Comparison of ENCODE assay signal across 9 cellular contexts in genomic region chr7:134932707-134933370, GRCh38. TPM values are rescaled to one million over a fixed set of nuclear protein-coding genes. Genes with fewer than 3 reads are reported as not detected.
A peak's percentile ranks its signal among the peaks of the same experiment; 100 is the strongest.
DNase-seq lines count a peak whose midpoint lies in the region; ATAC-seq, FAIRE-seq and TF ChIP-seq lines count a peak whose summit lies in the region.
"Had no signal": no experiment of that assay in that cellular context is flagged by ENCODE, and none has a peak within 500 bp of the region (broad histone marks: within the 10 kb centered on the region; RNA-seq: fewer than 3 reads in every experiment).

No MANE protein-coding gene starts in this region.

- no peak for TF ChIP-seq CTCF in breast epithelium (IDR thresholded peaks at IDR 0.05)

- peak; percentile 75 for ATAC-seq in HG02798 (IDR thresholded peaks at IDR 0.05; ENCODE audit: poor library complexity, unreplicated experiment)

- peak overlapping the region; percentile 67 to 82 for H3K27ac ChIP-seq in breast epithelium

- H3K4me1 ChIP-seq in breast epithelium: no peaks in the 10 kb centered on the region

- peak overlapping the region in 2 of 3 donors; percentile 2 to 29 for H3K4me3 ChIP-seq in breast epithelium

- TF ChIP-seq POLR2A in breast epithelium (IDR thresholded peaks at IDR 0.05): no peak

- H3K36me3 ChIP-seq in breast epithelium: no peaks in the 10 kb centered on the region

- peak; percentile 79 for FAIRE-seq in GM18507 (lab: Jason Lieb, UNC)
- FAIRE-seq in frontal cortex (lab: Jason Lieb, UNC): no peak
- FAIRE-seq: TTC549 had no signal

- intact Hi-C loops in breast epithelium (cut with DNase I; ENCODE audit: low total_unique reads) (no loop called here), posterior vena cava (cut with DNase I) (loop anchor here in 1 of 2 donors (10.0 kb wide), 1 partner anchor 148 kb away; no protein-coding TSS in a partner anchor)

- no peaks in the 10 kb centered on the region for H3K27me3 ChIP-seq in breast epithelium

- DNase-seq in GM18507 (ENCODE audit: extremely low spot score, insufficient read length, low read depth) (no peak), breast epithelium (ENCODE audit: low spot score in 2 of 2) (no peak), posterior vena cava (ENCODE audit: low spot score) (peak; percentile 93), KG1 (lab: John Stamatoyannopoulos, UW) (no peak), frontal cortex (ENCODE audit: low spot score in 2 of 2) (no peak), NCI-H2196 treated with DMSO at 0.1 percent for 48 hours (lab: John Stamatoyannopoulos, UW; ENCODE audit: unreplicated experiment) (no peak)
- no peak for DNase-seq in stimulated activated CD4-positive, alpha-beta T cell treated with anti-CD3 and anti-CD28 coated beads, Interleukin-4, amount 100 ng/mL, for 24 hours

- no peaks in the 10 kb centered on the region for H3K9me3 ChIP-seq in breast epithelium

RNA-seq across cellular contexts. Expression of gene AGBL3, which starts 53.5 kb away (rescaled TPM):
- total RNA-seq in breast epithelium (1 to 10 TPM; 2.2 to 5.1 (median 4.3) TPM), posterior vena cava (1 to 10 TPM; 4.3 to 5.6 TPM), frontal cortex (8.2 TPM)
